8 cellular contexts compared by ENCODE assay signal in genomic region chr1:156660752-156661112, GRCh38. TPM values are rescaled to one million over a fixed set of nuclear protein-coding genes. Genes with fewer than 3 reads are reported as not detected.
DNase-seq lines count a peak whose midpoint lies in the region; ATAC-seq, FAIRE-seq and TF ChIP-seq lines count a peak whose summit lies in the region.
"Had no signal": no experiment of that assay in that cellular context is flagged by ENCODE, and none has a peak within 500 bp of the region (broad histone marks: within the 10 kb centered on the region; RNA-seq: fewer than 3 reads in every experiment).

No MANE protein-coding gene starts in this region.

- FAIRE-seq in keratinocyte (lab: Jason Lieb, UNC), result no peak

- CTCF ChIA-PET in activated CD8-positive, alpha-beta T cell treated with anti-CD3 and anti-CD28 coated beads for 36 hours (lab: Charles Lee), result interaction anchor here (0.6 to 8.6 kb wide), 23 partner anchors 11 to 301 kb away, joined by 3 to 273 read pairs (median 4); partner anchors contain the start of genes BCAN, CRABP2, ISG20L2 and METTL25B

- H3K27me3 Mint-ChIP-seq in activated CD8-positive, alpha-beta T cell treated with anti-CD3 and anti-CD28 coated beads for 36 hours, result peaks cover 23% of the 10 kb centered on the region

- peak overlapping the region; percentile 89 for H3K27ac Mint-ChIP-seq in activated CD8-positive, alpha-beta T cell treated with anti-CD3 and anti-CD28 coated beads for 36 hours

- H3K9me3 ChIP-seq in keratinocyte (ENCODE audit: control insufficient read depth, low read depth, low read length) (no peaks in the 10 kb centered on the region), subcutaneous abdominal adipose tissue (ENCODE audit: control insufficient read depth in 5 of 5, low read length in 5 of 5) (no peaks in the 10 kb centered on the region)

- H3K4me2 ChIP-seq in keratinocyte (ENCODE audit: control insufficient read depth, extremely low read depth, insufficient read depth, low read depth, low read length), result peak overlapping the region; percentile 35

- H3K27ac ChIP-seq in keratinocyte (ENCODE audit: control insufficient read depth, insufficient read depth, low read length), result peak overlapping the region; percentile 15
- H3K27ac ChIP-seq in subcutaneous abdominal adipose tissue (ENCODE audit: low read depth, low read length), result peak overlapping the region; percentile 86

- no peaks in the 10 kb centered on the region for H3K36me3 Mint-ChIP-seq in activated CD8-positive, alpha-beta T cell treated with anti-CD3 and anti-CD28 coated beads for 36 hours (ENCODE audit: low read depth)

- peak overlapping the region in 1 of 3 experiments; percentile 4 for H3K4me3 ChIP-seq in keratinocyte (ENCODE audit: control insufficient read depth in 2 of 3, extremely low read depth in 1 of 3, insufficient read depth in 2 of 3, low read depth in 1 of 3, low read length in 3 of 3)
- H3K4me3 ChIP-seq in subcutaneous abdominal adipose tissue (ENCODE audit: low read depth in 1 of 5, low read length in 5 of 5), result peak overlapping the region in 3 of 5 donors; percentile 2 to 17 (median 3)

- dilution Hi-C loops in keratinocyte (cut with MboI; ENCODE audit: extremely low pct_ligation_motif_present, low sequenced_read_pairs), result no loop called here

- intact Hi-C loops in activated CD8-positive, alpha-beta T cell treated with anti-CD3 and anti-CD28 coated beads for 36 hours (cut with micrococcal nuclease), result no loop called here

- POLR2A ChIA-PET in activated CD8-positive, alpha-beta T cell treated with anti-CD3 and anti-CD28 coated beads for 36 hours (lab: Charles Lee), result interaction anchor here (0.6 to 2.3 kb wide), 3 partner anchors 12 to 41 kb away, joined by 3 to 12 read pairs (median 3); no protein-coding TSS in a partner anchor

- DNase-seq in activated CD8-positive, alpha-beta T cell treated with anti-CD3 and anti-CD28 coated beads for 36 hours, result no peak
- DNase-seq in keratinocyte (ENCODE audit: low read depth, low spot score), result no peak
- no peak for DNase-seq in NCI-H748 treated with DMSO at 0.1 percent for 48 hours (lab: John Stamatoyannopoulos, UW)
- DNase-seq in OCI-M1 (lab: John Stamatoyannopoulos, UW), result no peak

- no peaks in the 10 kb centered on the region for H3K9me3 Mint-ChIP-seq in activated CD8-positive, alpha-beta T cell treated with anti-CD3 and anti-CD28 coated beads for 36 hours

- no peaks in the 10 kb centered on the region for H3K9me1 ChIP-seq in keratinocyte (ENCODE audit: control insufficient read depth, extremely low read depth, insufficient read depth, low read length)

- no peak overlapping the region for H3K9ac ChIP-seq in keratinocyte (ENCODE audit: control insufficient read depth, extremely low read depth, insufficient read depth, low read length)
- peak overlapping the region in 3 of 5 donors; percentile 11 to 84 (median 24) for H3K9ac ChIP-seq in subcutaneous abdominal adipose tissue (ENCODE audit: low read length in 5 of 5)

- peaks cover 45% of the 10 kb centered on the region for H3K4me1 Mint-ChIP-seq in activated CD8-positive, alpha-beta T cell treated with anti-CD3 and anti-CD28 coated beads for 36 hours (ENCODE audit: low read depth)

- H3K36me3 ChIP-seq in keratinocyte (ENCODE audit: control insufficient read depth in 2 of 2, extremely low read depth in 1 of 2, insufficient read depth in 2 of 2, low read length in 2 of 2), result no peaks in the 10 kb centered on the region
- H3K36me3 ChIP-seq in subcutaneous abdominal adipose tissue (ENCODE audit: control insufficient read depth in 5 of 5, insufficient read depth in 5 of 5, low read length in 5 of 5), result no peaks in the 10 kb centered on the region

- TF ChIP-seq CTCF in activated CD8-positive, alpha-beta T cell treated with anti-CD3 and anti-CD28 coated beads for 36 hours (IDR thresholded peaks at IDR 0.05), result no peak
- no peak for TF ChIP-seq CTCF in keratinocyte (optimal IDR thresholded peaks at IDR 0.05 in 1 of 3, IDR thresholded peaks at IDR 0.05 in 1 of 3, conservative IDR thresholded peaks at IDR 0.05 in 1 of 3; ENCODE audit: extremely low read depth in 1 of 3, insufficient read depth in 2 of 3, low read length in 3 of 3)

- H3K4me1 ChIP-seq in keratinocyte (ENCODE audit: control insufficient read depth, extremely low read depth, insufficient read depth, low read length) (peaks cover 26% of the 10 kb centered on the region), subcutaneous abdominal adipose tissue (ENCODE audit: control insufficient read depth in 5 of 5, insufficient read depth in 5 of 5, low read length in 5 of 5) (peaks cover 20 to 85% (median 81%) of the 10 kb centered on the region in 5 donors)

- peak; percentile 2 for ATAC-seq in HG02759 (IDR thresholded peaks at IDR 0.05; ENCODE audit: unreplicated experiment)
- peak; percentile 6 for ATAC-seq in activated CD8-positive, alpha-beta T cell treated with anti-CD3 and anti-CD28 coated beads for 36 hours
- ATAC-seq in HG03457 (IDR thresholded peaks at IDR 0.05; ENCODE audit: unreplicated experiment), result no peak

- H3K4me3 Mint-ChIP-seq in activated CD8-positive, alpha-beta T cell treated with anti-CD3 and anti-CD28 coated beads for 36 hours, result peak overlapping the region; percentile 75

- H4K20me1 ChIP-seq in keratinocyte (ENCODE audit: control insufficient read depth, extremely low read depth, insufficient read depth, low read length), result peaks cover 4% of the 10 kb centered on the region

- no peak overlapping the region for H2AFZ ChIP-seq in keratinocyte (ENCODE audit: control insufficient read depth, low read length)

- H3K79me2 ChIP-seq in keratinocyte (ENCODE audit: control insufficient read depth, insufficient read depth, low read length), result no peaks in the 10 kb centered on the region

- peaks cover 22% of the 10 kb centered on the region for H3K27me3 ChIP-seq in keratinocyte (ENCODE audit: control insufficient read depth, extremely low read depth, insufficient read depth, low read length)
- peaks cover 10 to 28% (median 24%) of the 10 kb centered on the region in 5 donors for H3K27me3 ChIP-seq in subcutaneous abdominal adipose tissue (ENCODE audit: control insufficient read depth in 5 of 5, insufficient read depth in 4 of 5, low read length in 5 of 5)

RNA-seq across cellular contexts. Expression of gene NES, which starts 16.5 kb away (rescaled TPM):
- not detected for total RNA-seq in activated CD8-positive, alpha-beta T cell treated with anti-CD3 and anti-CD28 coated beads for 36 hours
- 0.01 TPM in 2 of 3 replicates, not detected in the other for polyA plus RNA-seq in keratinocyte
- 0.26 TPM for polyA plus RNA-seq in keratinocyte (2011; ENCODE audit: low read depth)
- 0.03 TPM in 1 of 2 replicates, not detected in the other for polyA plus RNA-seq in keratinocyte (2011; cell fraction: cytosol; rRNA removed)
- 0.03 TPM in 2 replicates for polyA plus RNA-seq in keratinocyte (2011; cell fraction: nucleus; rRNA removed)
- 0.11 and 0.17 TPM in 2 replicates for polyA plus RNA-seq in keratinocyte (2012; ENCODE audit: low replicate concordance)
- polyA minus RNA-seq in keratinocyte, result 0.20 TPM in 1 of 3 replicates, not detected in the others
- polyA minus RNA-seq in keratinocyte (2011; cell fraction: cytosol; rRNA and poly(A)+ RNA removed), result not detected
- polyA minus RNA-seq in keratinocyte (2011; cell fraction: nucleus; rRNA and poly(A)+ RNA removed), result not detected in 2 replicates

RNA-seq across cellular contexts. Expression of gene BCAN, which starts 18.8 kb away (rescaled TPM):
- total RNA-seq in activated CD8-positive, alpha-beta T cell treated with anti-CD3 and anti-CD28 coated beads for 36 hours, result not detected
- not detected in 3 replicates for polyA plus RNA-seq in keratinocyte
- not detected for polyA plus RNA-seq in keratinocyte (2011; ENCODE audit: low read depth)
- 0.04 TPM in 1 of 2 replicates, not detected in the other for polyA plus RNA-seq in keratinocyte (2011; cell fraction: cytosol; rRNA removed)
- not detected in 2 replicates for polyA plus RNA-seq in keratinocyte (2011; cell fraction: nucleus; rRNA removed)
- polyA plus RNA-seq in keratinocyte (2012; ENCODE audit: low replicate concordance), result not detected in 2 replicates
- not detected in 3 replicates for polyA minus RNA-seq in keratinocyte
- polyA minus RNA-seq in keratinocyte (2011; cell fraction: cytosol; rRNA and poly(A)+ RNA removed), result not detected
- not detected in 2 replicates for polyA minus RNA-seq in keratinocyte (2011; cell fraction: nucleus; rRNA and poly(A)+ RNA removed)

RNA-seq across cellular contexts. Expression of gene HAPLN2, which starts 41.5 kb away (rescaled TPM):
- total RNA-seq in activated CD8-positive, alpha-beta T cell treated with anti-CD3 and anti-CD28 coated beads for 36 hours, result not detected
- polyA plus RNA-seq in keratinocyte, result not detected in 3 replicates
- not detected for polyA plus RNA-seq in keratinocyte (2011; ENCODE audit: low read depth)
- polyA plus RNA-seq in keratinocyte (2011; cell fraction: cytosol; rRNA removed), result not detected in 2 replicates
- polyA plus RNA-seq in keratinocyte (2011; cell fraction: nucleus; rRNA removed), result 0.22 TPM in 1 of 2 replicates, not detected in the other
- polyA plus RNA-seq in keratinocyte (2012; ENCODE audit: low replicate concordance), result not detected in 2 replicates
- not detected in 3 replicates for polyA minus RNA-seq in keratinocyte
- not detected for polyA minus RNA-seq in keratinocyte (2011; cell fraction: cytosol; rRNA and poly(A)+ RNA removed)
- polyA minus RNA-seq in keratinocyte (2011; cell fraction: nucleus; rRNA and poly(A)+ RNA removed), result not detected in 2 replicates
- total RNA-seq: occipital lobe had no signal

RNA-seq across cellular contexts. Expression of gene CRABP2, which starts 44.7 kb away (rescaled TPM):
- under 1 TPM; 0.78 to 0.90 TPM for total RNA-seq in activated CD8-positive, alpha-beta T cell treated with anti-CD3 and anti-CD28 coated beads for 36 hours
- polyA plus RNA-seq in keratinocyte, result 6.5 to 12.7 TPM (median 8.4 TPM) in 3 replicates
- polyA plus RNA-seq in keratinocyte (2011; ENCODE audit: low read depth), result 187 TPM
- 13.3 and 19.3 TPM in 2 replicates for polyA plus RNA-seq in keratinocyte (2011; cell fraction: cytosol; rRNA removed)
- 17.4 and 17.6 TPM in 2 replicates for polyA plus RNA-seq in keratinocyte (2011; cell fraction: nucleus; rRNA removed)
- polyA plus RNA-seq in keratinocyte (2012; ENCODE audit: low replicate concordance), result 13.0 and 332 TPM in 2 replicates
- polyA minus RNA-seq in keratinocyte, result 1.8 to 4.4 TPM (median 2.8 TPM) in 3 replicates
- 10.4 TPM for polyA minus RNA-seq in keratinocyte (2011; cell fraction: cytosol; rRNA and poly(A)+ RNA removed)
- polyA minus RNA-seq in keratinocyte (2011; cell fraction: nucleus; rRNA and poly(A)+ RNA removed), result 1.1 and 1.5 TPM in 2 replicates

RNA-seq across cellular contexts. Expression of gene GPATCH4, which starts 59.5 kb away (rescaled TPM):
- 10 to 100 TPM; 50.7 to 51.0 TPM for total RNA-seq in activated CD8-positive, alpha-beta T cell treated with anti-CD3 and anti-CD28 coated beads for 36 hours
- polyA plus RNA-seq in keratinocyte, result 31.8 to 48.9 TPM (median 43.5 TPM) in 3 replicates
- 21.5 TPM for polyA plus RNA-seq in keratinocyte (2011; ENCODE audit: low read depth)
- polyA plus RNA-seq in keratinocyte (2011; cell fraction: cytosol; rRNA removed), result 32.0 and 41.4 TPM in 2 replicates
- polyA plus RNA-seq in keratinocyte (2011; cell fraction: nucleus; rRNA removed), result 43.6 and 52.9 TPM in 2 replicates
- 27.0 and 53.5 TPM in 2 replicates for polyA plus RNA-seq in keratinocyte (2012; ENCODE audit: low replicate concordance)
- polyA minus RNA-seq in keratinocyte, result 30.0 to 49.1 TPM (median 34.6 TPM) in 3 replicates
- polyA minus RNA-seq in keratinocyte (2011; cell fraction: cytosol; rRNA and poly(A)+ RNA removed), result 23.0 TPM
- polyA minus RNA-seq in keratinocyte (2011; cell fraction: nucleus; rRNA and poly(A)+ RNA removed), result 16.1 and 17.0 TPM in 2 replicates
